In the genomic region with DNA sequence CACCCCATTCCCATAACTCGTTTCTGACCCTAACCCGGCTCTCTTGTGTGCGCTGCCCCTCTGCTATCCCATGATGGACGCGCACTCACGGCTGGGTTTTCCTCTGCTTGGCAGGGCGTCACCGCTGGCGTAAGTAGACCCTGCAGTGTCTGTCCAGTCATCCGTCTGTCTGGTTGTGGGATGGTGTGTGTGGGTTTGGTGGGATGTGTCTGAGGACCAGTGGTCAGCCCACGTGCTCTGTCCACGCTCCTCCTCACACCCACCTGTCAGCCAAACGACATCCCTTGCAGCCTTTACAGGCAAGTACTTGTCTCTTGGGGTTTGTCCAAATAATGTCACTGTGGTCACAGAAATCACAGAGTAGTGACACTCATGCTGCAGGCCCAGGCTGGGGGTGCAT, we compare ENCODE assay signal across 19 cellular contexts. TPM values are rescaled to one million over a fixed set of nuclear protein-coding genes. Genes with fewer than 3 reads are reported as not detected.
DNase-seq lines count a peak whose midpoint lies in the region; ATAC-seq and TF ChIP-seq lines count a peak whose summit lies in the region.
"Had no signal": no experiment of that assay in that cellular context is flagged by ENCODE, and none has a peak within 500 bp of the region (broad histone marks: within the 10 kb centered on the region; RNA-seq: fewer than 3 reads in every experiment).

No MANE protein-coding gene starts in this region.

- H3K23ac ChIP-seq in mesendoderm (ENCODE audit: low read length): peak overlapping the region; percentile 4

- H3K27me3 ChIP-seq in cardiac muscle cell (no peaks in the 10 kb centered on the region), gastroesophageal sphincter (peaks cover 7% of the 10 kb centered on the region), mesendoderm (ENCODE audit: insufficient read depth, low read length, poor library complexity) (no peaks in the 10 kb centered on the region), aorta (ENCODE audit: control insufficient read depth in 1 of 2, insufficient read depth in 2 of 2, low read length in 1 of 2) (no peaks in the 10 kb centered on the region)
- H3K27me3 ChIP-seq: MG63 had no signal

- no peak for TF ChIP-seq CTCF in cardiac muscle cell (IDR thresholded peaks at IDR 0.05; ENCODE audit: low read depth, low read length)
- TF ChIP-seq CTCF in gastroesophageal sphincter (IDR thresholded peaks at IDR 0.05): no peak

- intact Hi-C loops in left cardiac atrium (cut with DNase I): loop anchor here in 1 of 2 donors (5.0 kb wide), 1 partner anchor 208 kb away; no protein-coding TSS in a partner anchor
- intact Hi-C loops in aorta (cut with DNase I): no loop called here

- no peaks in the 10 kb centered on the region for H3K79me2 ChIP-seq in mesendoderm (ENCODE audit: control insufficient read depth, insufficient read depth, low read length)

- H3K4me1 ChIP-seq in cardiac muscle cell (ENCODE audit: low read depth) (peaks cover 66% of the 10 kb centered on the region), gastroesophageal sphincter (peaks cover 0 to 100% (median 34%) of the 10 kb centered on the region in 3 donors), mesendoderm (ENCODE audit: control insufficient read depth, low read depth, low read length) (peaks cover 8% of the 10 kb centered on the region), aorta (ENCODE audit: control insufficient read depth in 1 of 2, insufficient read depth in 2 of 2, low read length in 2 of 2) (peaks cover 0 to under 1% of the 10 kb centered on the region in 2 donors)

- no peak for TF ChIP-seq EP300 in gastroesophageal sphincter (IDR thresholded peaks at IDR 0.05)

- no peak overlapping the region for H3K9ac ChIP-seq in mesendoderm (ENCODE audit: low read length)

- no peak overlapping the region for H3K18ac ChIP-seq in mesendoderm (ENCODE audit: low read length)

- no peak for TF ChIP-seq POLR2A in gastroesophageal sphincter (IDR thresholded peaks at IDR 0.05)

- no peak overlapping the region for H2BK120ac ChIP-seq in mesendoderm (ENCODE audit: low read depth, low read length)

- no peak for ATAC-seq in left cardiac atrium
- ATAC-seq in gastroesophageal sphincter: no peak
- ATAC-seq in HG03442 (IDR thresholded peaks at IDR 0.05; ENCODE audit: unreplicated experiment): no peak
- ATAC-seq in aorta (ENCODE audit: low FRiP score): no peak

- no peak overlapping the region for H3K4me2 ChIP-seq in mesendoderm (ENCODE audit: low read length)
- H3K4me2 ChIP-seq: PC-9 had no signal

- no peak overlapping the region for H4K8ac ChIP-seq in mesendoderm (ENCODE audit: low read depth, low read length)

- no peak overlapping the region for H3K56ac ChIP-seq in mesendoderm (ENCODE audit: low read length)

- H3K9me3 ChIP-seq in cardiac muscle cell (ENCODE audit: low read depth) (no peaks in the 10 kb centered on the region), gastroesophageal sphincter (no peaks in the 10 kb centered on the region), aorta (ENCODE audit: control insufficient read depth, low read length) (no peaks in the 10 kb centered on the region)
- H3K9me3 ChIP-seq: MG63 had no signal

- H2AK5ac ChIP-seq in mesendoderm (ENCODE audit: low read length): no peak overlapping the region

- DNase-seq in cardiac muscle cell (ENCODE audit: low read depth in 1 of 2, low spot score in 1 of 2) (no peak), left cardiac atrium (no peak), mesendoderm (no peak), substantia nigra (lab: John Stamatoyannopoulos, UW) (no peak), aorta (no peak), amygdala (lab: John Stamatoyannopoulos, UW) (no peak)
- DNase-seq: 8988T; Calu3; CD4-positive, alpha-beta memory T cell; HFFc6; MG63; NCI-H1092; NCI-H2081 treated with DMSO at 0.1 percent for 48 hours; NCI-H2227 treated with DMSO at 0.1 percent for 48 hours; NCI-H524; PC-9 had no signal

- WGBS in gastroesophageal sphincter (ENCODE audit: low coverage in 1 of 2), 2 donors: 86 to 90% methylated on average over 8 to 10 of the region's 13 CpGs
- no CpG with 5 or more reads among the region's 13 CpGs for WGBS in mesendoderm (ENCODE audit: extremely low coverage, insufficient coverage, low lambda C conversion rate)
- WGBS in aorta, 2 donors: 86 to 89% methylated on average over 13 of the region's 13 CpGs

- H4K5ac ChIP-seq in mesendoderm (ENCODE audit: low read length): no peak overlapping the region

- H3K79me1 ChIP-seq in mesendoderm (ENCODE audit: low read length): no peaks in the 10 kb centered on the region

- peaks cover 26% of the 10 kb centered on the region for H3K36me3 ChIP-seq in cardiac muscle cell
- H3K36me3 ChIP-seq in gastroesophageal sphincter: peaks cover 0 to 4% of the 10 kb centered on the region in 2 donors
- no peaks in the 10 kb centered on the region for H3K36me3 ChIP-seq in mesendoderm (ENCODE audit: control insufficient read depth, insufficient read depth, low read length)
- H3K36me3 ChIP-seq in aorta (ENCODE audit: control insufficient read depth in 1 of 2, insufficient read depth in 2 of 2, low read length in 1 of 2): no peaks in the 10 kb centered on the region
- H3K36me3 ChIP-seq: MG63 had no signal

- H3K4ac ChIP-seq in mesendoderm (ENCODE audit: low read depth, low read length): no peak overlapping the region

- H3K4me3 ChIP-seq in cardiac muscle cell: no peak overlapping the region
- H3K4me3 ChIP-seq in gastroesophageal sphincter: no peak overlapping the region
- no peak overlapping the region for H3K4me3 ChIP-seq in mesendoderm (ENCODE audit: low read length)
- no peak overlapping the region for H3K4me3 ChIP-seq in aorta (ENCODE audit: low read length in 2 of 2)
- H3K4me3 ChIP-seq: MG63, PC-9 had no signal

- peak overlapping the region; percentile 92 for H3K27ac ChIP-seq in cardiac muscle cell
- H3K27ac ChIP-seq in gastroesophageal sphincter: peak overlapping the region in 3 of 4 donors; percentile 89 to 92 (median 89)
- no peak overlapping the region for H3K27ac ChIP-seq in mesendoderm (ENCODE audit: low read depth, low read length)
- H3K27ac ChIP-seq in substantia nigra (ENCODE audit: low read depth, low read length, poor library complexity, severe bottlenecking): peak overlapping the region; percentile 13
- peak overlapping the region in 1 of 2 donors; percentile 4 for H3K27ac ChIP-seq in aorta (ENCODE audit: low read depth in 1 of 2, low read length in 2 of 2)
- H3K27ac ChIP-seq: PC-9 had no signal

- no peak overlapping the region for H2BK15ac ChIP-seq in mesendoderm (replicated peaks; ENCODE audit: low read depth)

- H2BK5ac ChIP-seq in mesendoderm (ENCODE audit: low read length): no peak overlapping the region

RNA-seq across cellular contexts. Expression of gene LDB3, which starts 20.8 kb away (rescaled TPM):
- 202 and 213 TPM in 2 replicates for total RNA-seq in cardiac muscle cell
- 266 and 317 TPM in 2 replicates for polyA plus RNA-seq in cardiac muscle cell
- 100 to 1,000 TPM; 585 to 779 TPM for total RNA-seq in left cardiac atrium
- total RNA-seq in gastroesophageal sphincter: 10 to 100 TPM; 12.9 to 45.8 (median 18.6) TPM
- polyA plus RNA-seq in mesendoderm (2013, experiment 1 of 2): 0.51 TPM
- 0.59 TPM for polyA plus RNA-seq in mesendoderm (2013, experiment 2 of 2)
- total RNA-seq in aorta: 100 to 1,000 TPM in 1 of 2 donors, 10 to 100 TPM in 1; 67.9 to 132 TPM
- polyA plus RNA-seq in aorta: 10 to 100 TPM; 11.0 to 32.6 TPM
- total RNA-seq: Calu3 had no signal
- polyA plus RNA-seq: CD4-positive, alpha-beta memory T cell had no signal

RNA-seq across cellular contexts. Expression of gene OPN4, which starts 34.8 kb away (rescaled TPM):
- 0.18 TPM in 1 of 2 replicates, not detected in the other for total RNA-seq in cardiac muscle cell
- 0.24 TPM in 1 of 2 replicates, not detected in the other for polyA plus RNA-seq in cardiac muscle cell
- total RNA-seq in left cardiac atrium: under 1 TPM; 0.12 to 0.18 TPM
- total RNA-seq in gastroesophageal sphincter: not detected
- polyA plus RNA-seq in mesendoderm (2013, experiment 1 of 2): not detected
- not detected for polyA plus RNA-seq in mesendoderm (2013, experiment 2 of 2)
- under 1 TPM in 1 of 2 donors, not detected in 1; 0.36 TPM for total RNA-seq in aorta
- polyA plus RNA-seq in aorta: not detected
- total RNA-seq: Calu3; CD4-positive, alpha-beta memory T cell; HFFc6 had no signal
- polyA plus RNA-seq: BJ; CD4-positive, alpha-beta memory T cell had no signal
